ENCODE assay signal across 8 cellular contexts in genomic region chr12:64672925-64673409, GRCh38.
DNase-seq lines count a peak whose midpoint lies in the region; ATAC-seq and TF ChIP-seq lines count a peak whose summit lies in the region.

No MANE protein-coding gene starts in this region.

- peaks cover 91% of the 10 kb centered on the region for H3K4me1 Mint-ChIP-seq in activated CD4-positive, alpha-beta memory T cell treated with anti-CD3 and anti-CD28 coated beads, Interleukin-2, amount 10 ng/mL, durations not matched to agents 7 days and 5 days

- TF ChIP-seq CTCF in left ventricle myocardium inferior (IDR thresholded peaks at IDR 0.05; ENCODE audit: borderline replicate concordance): no peak
- no peak for TF ChIP-seq CTCF in transverse colon (IDR thresholded peaks at IDR 0.05)
- no peak for TF ChIP-seq CTCF in GM13977 (IDR thresholded peaks at IDR 0.05; ENCODE audit: extremely low read depth, insufficient read depth, missing control alignments)

- DNase-seq in GF-D8 (lab: John Stamatoyannopoulos, UW): peak; percentile 54
- peak; percentile 87 for DNase-seq in NCI-H2107 treated with DMSO at 0.1 percent for 48 hours (lab: John Stamatoyannopoulos, UW; ENCODE audit: unreplicated experiment)
- DNase-seq in activated CD4-positive, alpha-beta memory T cell treated with anti-CD3 and anti-CD28 coated beads, Interleukin-2, amount 10 ng/mL, durations not matched to agents 7 days and 5 days: no peak
- DNase-seq in left ventricle myocardium inferior: peak; percentile 49
- DNase-seq in transverse colon: peak; percentile 93
- no peak for DNase-seq in superior temporal gyrus (ENCODE audit: extremely low spot score)
- no peak for DNase-seq in GM13977 (ENCODE audit: low spot score)

- peak overlapping the region; percentile 33 for H3K4me3 Mint-ChIP-seq in activated CD4-positive, alpha-beta memory T cell treated with anti-CD3 and anti-CD28 coated beads, Interleukin-2, amount 10 ng/mL, durations not matched to agents 7 days and 5 days

- ATAC-seq in GM21717 (IDR thresholded peaks at IDR 0.05; ENCODE audit: unreplicated experiment): no peak

- no peaks in the 10 kb centered on the region for H3K27me3 ChIP-seq in left ventricle myocardium inferior (ENCODE audit: low read depth)
- H3K27me3 ChIP-seq in transverse colon: no peaks in the 10 kb centered on the region

- H3K27me3 Mint-ChIP-seq in activated CD4-positive, alpha-beta memory T cell treated with anti-CD3 and anti-CD28 coated beads, Interleukin-2, amount 10 ng/mL, durations not matched to agents 7 days and 5 days: no peaks in the 10 kb centered on the region

- intact Hi-C loops in left ventricle myocardium inferior (cut with micrococcal nuclease) (loop anchor here (10.0 kb wide), 1 partner anchor 58 kb away; the partner anchor contains the start of gene RASSF3), transverse colon (cut with DNase I; ENCODE audit: low total_unique reads) (no loop called here)

- TF ChIP-seq EP300 in transverse colon (IDR thresholded peaks at IDR 0.05; ENCODE audit: low read depth): peak; percentile 49

- POLR2A ChIA-PET in activated CD4-positive, alpha-beta memory T cell treated with anti-CD3 and anti-CD28 coated beads, Interleukin-2, amount 10 ng/mL, durations not matched to agents 7 days and 5 days (lab: Charles Lee): interaction anchor here (2.0 to 10.0 kb wide), 3 partner anchors 8 to 63 kb away, joined by 9 to 301 read pairs (median 38); partner anchors contain the start of gene RASSF3

- WGBS in transverse colon (ENCODE audit: low coverage in 1 of 2), 2 donors: 5 to 10% methylated on average over 7 to 8 of the region's 8 CpGs

- H3K36me3 ChIP-seq in left ventricle myocardium inferior (no peaks in the 10 kb centered on the region), transverse colon (no peaks in the 10 kb centered on the region)

- H3K9me3 ChIP-seq in left ventricle myocardium inferior (replicated peaks) (no peaks in the 10 kb centered on the region), transverse colon (no peaks in the 10 kb centered on the region)

- peak overlapping the region; percentile 74 for H3K27ac ChIP-seq in left ventricle myocardium inferior (replicated peaks)
- H3K27ac ChIP-seq in transverse colon: peak overlapping the region; percentile 80 to 90 (median 87)

- peak overlapping the region; percentile 99 for H3K27ac Mint-ChIP-seq in activated CD4-positive, alpha-beta memory T cell treated with anti-CD3 and anti-CD28 coated beads, Interleukin-2, amount 10 ng/mL, durations not matched to agents 7 days and 5 days

- H3K9me3 Mint-ChIP-seq in activated CD4-positive, alpha-beta memory T cell treated with anti-CD3 and anti-CD28 coated beads, Interleukin-2, amount 10 ng/mL, durations not matched to agents 7 days and 5 days: no peaks in the 10 kb centered on the region

- CTCF ChIA-PET in activated CD4-positive, alpha-beta memory T cell treated with anti-CD3 and anti-CD28 coated beads, Interleukin-2, amount 10 ng/mL, durations not matched to agents 7 days and 5 days (lab: Charles Lee): interaction anchor here (0.7 to 1.5 kb wide), 5 partner anchors 11 to 64 kb away, joined by 3 to 4 read pairs (median 3); no protein-coding TSS in a partner anchor

- peaks cover 35% of the 10 kb centered on the region for H3K36me3 Mint-ChIP-seq in activated CD4-positive, alpha-beta memory T cell treated with anti-CD3 and anti-CD28 coated beads, Interleukin-2, amount 10 ng/mL, durations not matched to agents 7 days and 5 days (ENCODE audit: low read depth)

- in situ Hi-C loops in transverse colon (cut with MboI; ENCODE audit: low pct_ligation_motif_present in 1 of 4, low pct_unique_long_range_greater_than_20kb in 1 of 4, low sequenced_read_pairs in 3 of 4) (loop anchor here in 1 of 4 donors (10.0 kb wide), 1 partner anchor 48 kb away; no protein-coding TSS in a partner anchor), GM13977 (cut with MboI; ENCODE audit: low pct_unique_long_range_greater_than_20kb, low sequenced_read_pairs, unreplicated experiment) (no loop called here)

- H3K4me1 ChIP-seq in left ventricle myocardium inferior: peaks cover 100% of the 10 kb centered on the region
- H3K4me1 ChIP-seq in transverse colon: peaks cover 79 to 100% (median 83%) of the 10 kb centered on the region in 4 donors

- H3K4me3 ChIP-seq in left ventricle myocardium inferior: no peak overlapping the region
- no peak overlapping the region for H3K4me3 ChIP-seq in transverse colon

- peak; percentile 31 for TF ChIP-seq POLR2A in transverse colon (IDR thresholded peaks at IDR 0.05)

Comparison
In these comparisons a context has a peak if more than half of its experiments do, and no peak if none do; other contexts are left out.
1. DNase-seq: peak in GF-D8 (single experiment), NCI-H2107 treated with DMSO at 0.1 percent for 48 hours (single experiment), left ventricle myocardium inferior (single experiment) and transverse colon (single experiment); none in activated CD4-positive, alpha-beta memory T cell treated with anti-CD3 and anti-CD28 coated beads, Interleukin-2, amount 10 ng/mL, durations not matched to agents 7 days and 5 days (single experiment), superior temporal gyrus (single experiment) and GM13977 (single experiment).